In genomic region chr14:91418387-91419043, GRCh38 we compare ENCODE assay signal across 1 cellular context.
TF ChIP-seq lines count a peak whose summit lies in the region.

No MANE protein-coding gene starts in this region.

TF ChIP-seq in K562, 482 proteins besides CTCF, POLR2A, EP300 and RAD21 (continued from another document and continues in another):
- TF ChIP-seq RREB1 (CRISPR knock-in tag; IDR thresholded peaks at IDR 0.05), result no peak
- no peak for TF ChIP-seq AFF1 (IDR thresholded peaks at IDR 0.05; ENCODE audit: low read depth in 1 of 2, partially characterized antibody in 2 of 2)
- TF ChIP-seq IFI16 (CRISPR knock-in tag; IDR thresholded peaks at IDR 0.05), result no peak
- no peak for TF ChIP-seq ETS2 (tag; IDR thresholded peaks at IDR 0.05; ENCODE audit: borderline replicate concordance, poor library complexity, severe bottlenecking)
- no peak for TF ChIP-seq FOXJ2 (tag; IDR thresholded peaks at IDR 0.05)
- TF ChIP-seq TRIM25 (IDR thresholded peaks at IDR 0.05; ENCODE audit: borderline replicate concordance), result no peak
- TF ChIP-seq SMC3 (conservative IDR thresholded peaks at IDR 0.05; ENCODE audit: insufficient read depth, low read depth, low read length), result peak; percentile 56
- TF ChIP-seq RHOXF2B (CRISPR knock-in tag; conservative IDR thresholded peaks at IDR 0.05), result no peak
- TF ChIP-seq TSC22D4 (tag; IDR thresholded peaks at IDR 0.05), result no peak
- TF ChIP-seq TFE3 (CRISPR knock-in tag; IDR thresholded peaks at IDR 0.05), result no peak
- no peak for TF ChIP-seq PHF21A (IDR thresholded peaks at IDR 0.05; ENCODE audit: borderline replicate concordance, low read depth)
- TF ChIP-seq MED1 (CRISPR knock-in tag; IDR thresholded peaks at IDR 0.05; ENCODE audit: borderline replicate concordance), result no peak; the same call in 1 of the 2 replicates
- TF ChIP-seq THRB (CRISPR knock-in tag; conservative IDR thresholded peaks at IDR 0.05), result no peak
- no peak for TF ChIP-seq ATF3 (IDR thresholded peaks at IDR 0.05)
- no peak for TF ChIP-seq ATF3 (CRISPR knock-in tag; conservative IDR thresholded peaks at IDR 0.05)
- TF ChIP-seq RBFOX2 (IDR thresholded peaks at IDR 0.05; ENCODE audit: low read depth, low read length), result peak; percentile 61
- no peak for TF ChIP-seq SETDB1 (IDR thresholded peaks at IDR 0.05; ENCODE audit: low read length)
- TF ChIP-seq ZNF3 (CRISPR knock-in tag; IDR thresholded peaks at IDR 0.05), result no peak
- TF ChIP-seq GABPB1 (CRISPR knock-in tag; IDR thresholded peaks at IDR 0.05), result no peak
- TF ChIP-seq NCOA6 (IDR thresholded peaks at IDR 0.05), result no peak
- TF ChIP-seq ZNF766 (CRISPR knock-in tag; conservative IDR thresholded peaks at IDR 0.05), result no peak; the same call in 1 of the 2 replicates
- TF ChIP-seq L3MBTL2 (IDR thresholded peaks at IDR 0.05), result peak; percentile 74
- TF ChIP-seq SRSF3 (IDR thresholded peaks at IDR 0.05; ENCODE audit: insufficient read depth, low read length), result no peak
- no peak for TF ChIP-seq TFAM (CRISPR knock-in tag; conservative IDR thresholded peaks at IDR 0.05)
- no peak for TF ChIP-seq HIVEP1 (CRISPR knock-in tag; IDR thresholded peaks at IDR 0.05)
- TF ChIP-seq ERF (CRISPR knock-in tag; IDR thresholded peaks at IDR 0.05), result no peak
- no peak for TF ChIP-seq ZBTB49 (CRISPR knock-in tag; IDR thresholded peaks at IDR 0.05; ENCODE audit: borderline replicate concordance)
- no peak for TF ChIP-seq E4F1 (CRISPR knock-in tag; IDR thresholded peaks at IDR 0.05; ENCODE audit: borderline replicate concordance)
- no peak; the same call in 1 of the 2 replicates for TF ChIP-seq ZNF224 (CRISPR knock-in tag; IDR thresholded peaks at IDR 0.05)
- TF ChIP-seq ZNF282 (CRISPR knock-in tag; IDR thresholded peaks at IDR 0.05), result no peak
- no peak for TF ChIP-seq MIER1 (IDR thresholded peaks at IDR 0.05; ENCODE audit: low read depth)
- TF ChIP-seq PTTG1 (tag; IDR thresholded peaks at IDR 0.05; ENCODE audit: low read depth), result no peak
- no peak for TF ChIP-seq ADNP (tag; IDR thresholded peaks at IDR 0.05)
- TF ChIP-seq ZC3H8 (IDR thresholded peaks at IDR 0.05), result no peak
- no peak for TF ChIP-seq NR2C1 (IDR thresholded peaks at IDR 0.05)
- TF ChIP-seq NR2C1 (tag; IDR thresholded peaks at IDR 0.05), result no peak
- TF ChIP-seq ZFP30 (CRISPR knock-in tag; IDR thresholded peaks at IDR 0.05; ENCODE audit: borderline replicate concordance), result no peak
- TF ChIP-seq KDM1A (IDR thresholded peaks at IDR 0.05), result 0 out of 4 replicates have a peak, but pooled peaks of 1 of the 2 experiments have one; percentile 21
- TF ChIP-seq ZKSCAN8 (CRISPR knock-in tag; IDR thresholded peaks at IDR 0.05), result peak; percentile 100
- TF ChIP-seq ZNF184 (CRISPR knock-in tag; IDR thresholded peaks at IDR 0.05), result no peak
- no peak for TF ChIP-seq MBD1 (CRISPR knock-in tag; IDR thresholded peaks at IDR 0.05)
